ENCODE assay signal across 1 cellular context in the genomic region with DNA sequence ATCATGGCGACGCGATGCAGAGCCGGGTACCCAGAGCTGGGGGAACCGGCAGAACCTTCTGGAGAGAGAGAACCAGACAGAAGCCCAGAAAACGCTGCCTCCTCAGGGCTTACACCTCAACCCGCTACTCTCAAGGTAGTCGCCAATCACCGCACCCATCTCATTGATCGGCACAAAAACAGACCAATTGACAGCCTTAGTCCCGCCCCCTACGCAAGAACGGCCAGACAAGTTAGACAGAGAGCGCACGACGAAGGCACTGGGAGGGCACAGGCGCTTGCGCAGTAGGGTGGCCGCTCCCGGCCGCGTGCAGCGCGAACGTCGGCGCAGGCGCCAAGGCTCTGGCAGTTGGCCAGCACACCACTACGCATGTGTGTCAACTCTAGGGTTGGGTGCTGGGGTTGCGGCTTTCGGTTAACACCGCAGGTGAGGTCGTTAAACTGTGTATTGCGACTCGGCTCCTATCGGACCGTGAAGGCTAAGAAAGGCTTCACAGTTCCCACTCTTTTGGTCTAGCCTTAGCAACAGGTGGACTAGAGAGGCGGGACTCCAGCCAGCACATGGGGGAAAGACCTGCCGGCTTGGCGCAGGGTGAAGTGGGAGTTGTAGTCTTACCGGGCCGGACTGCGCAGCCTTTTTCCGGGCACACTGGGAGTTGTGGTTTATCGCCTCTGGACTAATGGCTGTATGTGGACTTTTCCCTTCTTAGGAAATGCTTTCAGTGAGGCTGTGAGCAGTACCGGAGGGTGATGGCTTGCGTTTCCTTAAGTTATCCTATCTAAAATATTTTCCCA.
A peak's percentile ranks its signal among the peaks of the same experiment; 100 is the strongest.
TF ChIP-seq lines count a peak whose summit lies in the region.

A gene (minus strand): TSS at position 113 of the 794 bp plus-strand sequence. CDS start 108 bp downstream, at position 5.
A gene (plus strand): TSS at position 347 of the 794 bp plus-strand sequence. CDS start 1,232 bp downstream, outside the sequence.

TF ChIP-seq in HepG2, 621 proteins besides CTCF, POLR2A, EP300 and RAD21 (continued from another document and continues in another):
- TF ChIP-seq, protein P1, sequence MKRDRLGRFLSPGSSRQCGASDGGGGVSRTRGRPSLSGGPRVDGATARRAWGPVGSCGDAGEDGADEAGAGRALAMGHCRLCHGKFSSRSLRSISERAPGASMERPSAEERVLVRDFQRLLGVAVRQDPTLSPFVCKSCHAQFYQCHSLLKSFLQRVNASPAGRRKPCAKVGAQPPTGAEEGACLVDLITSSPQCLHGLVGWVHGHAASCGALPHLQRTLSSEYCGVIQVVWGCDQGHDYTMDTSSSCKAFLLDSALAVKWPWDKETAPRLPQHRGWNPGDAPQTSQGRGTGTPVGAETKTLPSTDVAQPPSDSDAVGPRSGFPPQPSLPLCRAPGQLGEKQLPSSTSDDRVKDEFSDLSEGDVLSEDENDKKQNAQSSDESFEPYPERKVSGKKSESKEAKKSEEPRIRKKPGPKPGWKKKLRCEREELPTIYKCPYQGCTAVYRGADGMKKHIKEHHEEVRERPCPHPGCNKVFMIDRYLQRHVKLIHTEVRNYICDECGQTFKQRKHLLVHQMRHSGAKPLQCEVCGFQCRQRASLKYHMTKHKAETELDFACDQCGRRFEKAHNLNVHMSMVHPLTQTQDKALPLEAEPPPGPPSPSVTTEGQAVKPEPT (CRISPR knock-in tag; IDR thresholded peaks at IDR 0.05; ENCODE audit: low read depth), result 0 out of 2 replicates have a peak, but pooled peaks have one; percentile 50
- TF ChIP-seq PHF20 (CRISPR knock-in tag; IDR thresholded peaks at IDR 0.05) (peak; percentile 69), MIER3 (CRISPR knock-in tag; IDR thresholded peaks at IDR 0.05; ENCODE audit: borderline replicate concordance) (peak; percentile 7; the same call in 1 of the 2 replicates), POLR2G (IDR thresholded peaks at IDR 0.05; ENCODE audit: low read depth, low read length) (peak; percentile 82), NR1H2 (CRISPR knock-in tag; IDR thresholded peaks at IDR 0.05; ENCODE audit: borderline replicate concordance, low read depth) (no peak), ZNF546 (CRISPR knock-in tag; conservative IDR thresholded peaks at IDR 0.05) (0 out of 2 replicates have a peak, but pooled peaks have one; percentile 46), ZNF570 (CRISPR knock-in tag; IDR thresholded peaks at IDR 0.05; ENCODE audit: borderline replicate concordance) (no peak), MXI1 (IDR thresholded peaks at IDR 0.05; ENCODE audit: borderline replicate concordance, low read depth, low read length) (peak; percentile 89; the same call in 2 of the 3 replicates), SP1 (IDR thresholded peaks at IDR 0.05) (no peak), SP1 (CRISPR knock-in tag; IDR thresholded peaks at IDR 0.05) (peak; percentile 66; the same call in 1 of the 2 replicates), NFKB2 (CRISPR knock-in tag; IDR thresholded peaks at IDR 0.05; ENCODE audit: borderline replicate concordance) (no peak), ATM (IDR thresholded peaks at IDR 0.05; ENCODE audit: borderline replicate concordance) (no peak), MED1 (CRISPR knock-in tag; IDR thresholded peaks at IDR 0.05) (no peak), RCOR2 (CRISPR knock-in tag; IDR thresholded peaks at IDR 0.05) (no peak; the same call in 1 of the 2 replicates), HES4 (CRISPR knock-in tag; IDR thresholded peaks at IDR 0.05; ENCODE audit: borderline replicate concordance) (peak; percentile 63; the same call in 1 of the 2 replicates), KLF11 (CRISPR knock-in tag; IDR thresholded peaks at IDR 0.05) (no peak), SALL1 (CRISPR knock-in tag; IDR thresholded peaks at IDR 0.05) (peak; percentile 56), ZNF549 (CRISPR knock-in tag; IDR thresholded peaks at IDR 0.05) (no peak), POLR2AphosphoS5 (IDR thresholded peaks at IDR 0.05; ENCODE audit: low read depth, low read length) (peak; percentile 91), ZFP41 (CRISPR knock-in tag; IDR thresholded peaks at IDR 0.05; ENCODE audit: borderline replicate concordance) (no peak), ETV6 (CRISPR knock-in tag; conservative IDR thresholded peaks at IDR 0.05) (no peak), RARA (CRISPR knock-in tag; IDR thresholded peaks at IDR 0.05) (no peak), TBX2 (CRISPR knock-in tag; IDR thresholded peaks at IDR 0.05; ENCODE audit: borderline replicate concordance) (peak; percentile 75), FOXA1 (IDR thresholded peaks at IDR 0.05) (no peak), FOXA1 (CRISPR knock-in tag; IDR thresholded peaks at IDR 0.05) (no peak), ESRRA (CRISPR knock-in tag; IDR thresholded peaks at IDR 0.05; ENCODE audit: low read depth) (no peak), EZH2 (conservative IDR thresholded peaks at IDR 0.05; ENCODE audit: low read depth, low read length) (no peak), NFE2 (CRISPR knock-in tag; IDR thresholded peaks at IDR 0.05) (no peak), CBX2 (IDR thresholded peaks at IDR 0.05; ENCODE audit: low read depth, low read length) (no peak), CBX2 (CRISPR knock-in tag; IDR thresholded peaks at IDR 0.05; ENCODE audit: low read depth) (no peak), ZNF160 (CRISPR knock-in tag; IDR thresholded peaks at IDR 0.05) (peak; percentile 7; the same call in 1 of the 2 replicates), ZNF468 (CRISPR knock-in tag; IDR thresholded peaks at IDR 0.05) (no peak), ELF3 (CRISPR knock-in tag; IDR thresholded peaks at IDR 0.05) (peak; percentile 28; the same call in 1 of the 2 replicates), ZBTB21 (CRISPR knock-in tag; IDR thresholded peaks at IDR 0.05) (no peak), ZNF367 (CRISPR knock-in tag; IDR thresholded peaks at IDR 0.05; ENCODE audit: borderline replicate concordance) (no peak), ZNF878 (CRISPR knock-in tag; IDR thresholded peaks at IDR 0.05) (no peak), ZNF768 (CRISPR knock-in tag; IDR thresholded peaks at IDR 0.05) (no peak), ZBTB20 (CRISPR knock-in tag; IDR thresholded peaks at IDR 0.05; ENCODE audit: borderline replicate concordance, low read depth) (peak; percentile 71; the same call in 1 of the 2 replicates), GLI4 (CRISPR knock-in tag; IDR thresholded peaks at IDR 0.05; ENCODE audit: borderline replicate concordance) (no peak), NR2F2 (IDR thresholded peaks at IDR 0.05; ENCODE audit: borderline replicate concordance, low read depth) (no peak), HOXA9 (CRISPR knock-in tag; IDR thresholded peaks at IDR 0.05; ENCODE audit: borderline replicate concordance) (no peak), ZNF724P (CRISPR knock-in tag; IDR thresholded peaks at IDR 0.05; ENCODE audit: borderline replicate concordance) (no peak)
- TF ChIP-seq, protein P2, sequence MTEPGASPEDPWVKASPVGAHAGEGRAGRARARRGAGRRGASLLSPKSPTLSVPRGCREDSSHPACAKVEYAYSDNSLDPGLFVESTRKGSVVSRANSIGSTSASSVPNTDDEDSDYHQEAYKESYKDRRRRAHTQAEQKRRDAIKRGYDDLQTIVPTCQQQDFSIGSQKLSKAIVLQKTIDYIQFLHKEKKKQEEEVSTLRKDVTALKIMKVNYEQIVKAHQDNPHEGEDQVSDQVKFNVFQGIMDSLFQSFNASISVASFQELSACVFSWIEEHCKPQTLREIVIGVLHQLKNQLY (CRISPR knock-in tag; IDR thresholded peaks at IDR 0.05), result no peak; the same call in 1 of the 2 replicates
- TF ChIP-seq, protein P3, sequence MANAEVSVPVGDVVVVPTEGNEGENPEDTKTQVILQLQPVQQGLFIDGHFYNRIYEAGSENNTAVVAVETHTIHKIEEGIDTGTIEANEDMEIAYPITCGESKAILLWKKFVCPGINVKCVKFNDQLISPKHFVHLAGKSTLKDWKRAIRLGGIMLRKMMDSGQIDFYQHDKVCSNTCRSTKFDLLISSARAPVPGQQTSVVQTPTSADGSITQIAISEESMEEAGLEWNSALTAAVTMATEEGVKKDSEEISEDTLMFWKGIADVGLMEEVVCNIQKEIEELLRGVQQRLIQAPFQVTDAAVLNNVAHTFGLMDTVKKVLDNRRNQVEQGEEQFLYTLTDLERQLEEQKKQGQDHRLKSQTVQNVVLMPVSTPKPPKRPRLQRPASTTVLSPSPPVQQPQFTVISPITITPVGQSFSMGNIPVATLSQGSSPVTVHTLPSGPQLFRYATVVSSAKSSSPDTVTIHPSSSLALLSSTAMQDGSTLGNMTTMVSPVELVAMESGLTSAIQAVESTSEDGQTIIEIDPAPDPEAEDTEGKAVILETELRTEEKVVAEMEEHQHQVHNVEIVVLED (CRISPR knock-in tag; IDR thresholded peaks at IDR 0.05; ENCODE audit: borderline replicate concordance), result peak; percentile 97
- TF ChIP-seq, protein P4, sequence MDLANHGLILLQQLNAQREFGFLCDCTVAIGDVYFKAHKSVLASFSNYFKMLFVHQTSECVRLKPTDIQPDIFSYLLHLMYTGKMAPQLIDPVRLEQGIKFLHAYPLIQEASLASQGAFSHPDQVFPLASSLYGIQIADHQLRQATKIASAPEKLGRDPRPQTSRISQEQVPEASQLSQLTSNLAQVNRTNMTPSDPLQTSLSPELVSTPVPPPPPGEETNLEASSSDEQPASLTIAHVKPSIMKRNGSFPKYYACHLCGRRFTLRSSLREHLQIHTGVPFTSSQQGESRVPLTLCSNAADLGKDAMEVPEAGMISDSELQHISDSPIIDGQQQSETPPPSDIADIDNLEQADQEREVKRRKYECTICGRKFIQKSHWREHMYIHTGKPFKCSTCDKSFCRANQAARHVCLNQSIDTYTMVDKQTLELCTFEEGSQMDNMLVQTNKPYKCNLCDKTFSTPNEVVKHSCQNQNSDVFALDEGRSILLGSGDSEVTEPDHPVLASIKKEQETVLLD (CRISPR knock-in tag; IDR thresholded peaks at IDR 0.05; ENCODE audit: low read depth), result no peak
- TF ChIP-seq, protein P5, sequence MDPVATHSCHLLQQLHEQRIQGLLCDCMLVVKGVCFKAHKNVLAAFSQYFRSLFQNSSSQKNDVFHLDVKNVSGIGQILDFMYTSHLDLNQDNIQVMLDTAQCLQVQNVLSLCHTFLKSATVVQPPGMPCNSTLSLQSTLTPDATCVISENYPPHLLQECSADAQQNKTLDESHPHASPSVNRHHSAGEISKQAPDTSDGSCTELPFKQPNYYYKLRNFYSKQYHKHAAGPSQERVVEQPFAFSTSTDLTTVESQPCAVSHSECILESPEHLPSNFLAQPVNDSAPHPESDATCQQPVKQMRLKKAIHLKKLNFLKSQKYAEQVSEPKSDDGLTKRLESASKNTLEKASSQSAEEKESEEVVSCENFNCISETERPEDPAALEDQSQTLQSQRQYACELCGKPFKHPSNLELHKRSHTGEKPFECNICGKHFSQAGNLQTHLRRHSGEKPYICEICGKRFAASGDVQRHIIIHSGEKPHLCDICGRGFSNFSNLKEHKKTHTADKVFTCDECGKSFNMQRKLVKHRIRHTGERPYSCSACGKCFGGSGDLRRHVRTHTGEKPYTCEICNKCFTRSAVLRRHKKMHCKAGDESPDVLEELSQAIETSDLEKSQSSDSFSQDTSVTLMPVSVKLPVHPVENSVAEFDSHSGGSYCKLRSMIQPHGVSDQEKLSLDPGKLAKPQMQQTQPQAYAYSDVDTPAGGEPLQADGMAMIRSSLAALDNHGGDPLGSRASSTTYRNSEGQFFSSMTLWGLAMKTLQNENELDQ (CRISPR knock-in tag; IDR thresholded peaks at IDR 0.05; ENCODE audit: borderline replicate concordance), result no peak
- TF ChIP-seq, protein P6, sequence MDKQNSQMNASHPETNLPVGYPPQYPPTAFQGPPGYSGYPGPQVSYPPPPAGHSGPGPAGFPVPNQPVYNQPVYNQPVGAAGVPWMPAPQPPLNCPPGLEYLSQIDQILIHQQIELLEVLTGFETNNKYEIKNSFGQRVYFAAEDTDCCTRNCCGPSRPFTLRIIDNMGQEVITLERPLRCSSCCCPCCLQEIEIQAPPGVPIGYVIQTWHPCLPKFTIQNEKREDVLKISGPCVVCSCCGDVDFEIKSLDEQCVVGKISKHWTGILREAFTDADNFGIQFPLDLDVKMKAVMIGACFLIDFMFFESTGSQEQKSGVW (CRISPR knock-in tag; IDR thresholded peaks at IDR 0.05; ENCODE audit: borderline replicate concordance), result no peak
- TF ChIP-seq, protein P7, sequence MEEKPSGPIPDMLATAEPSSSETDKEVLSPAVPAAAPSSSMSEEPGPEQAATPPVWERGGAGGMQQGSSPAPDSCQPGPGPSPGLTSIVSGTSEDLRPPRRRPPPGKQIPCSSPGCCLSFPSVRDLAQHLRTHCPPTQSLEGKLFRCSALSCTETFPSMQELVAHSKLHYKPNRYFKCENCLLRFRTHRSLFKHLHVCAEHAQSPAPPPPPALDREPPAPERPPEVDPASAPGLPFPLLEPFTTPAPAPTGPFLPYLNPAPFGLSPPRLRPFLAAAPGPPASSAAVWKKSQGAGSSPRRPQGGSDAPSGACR (CRISPR knock-in tag; IDR thresholded peaks at IDR 0.05), result 0 out of 2 replicates have a peak, but pooled peaks have one; percentile 29
- TF ChIP-seq, protein P8, sequence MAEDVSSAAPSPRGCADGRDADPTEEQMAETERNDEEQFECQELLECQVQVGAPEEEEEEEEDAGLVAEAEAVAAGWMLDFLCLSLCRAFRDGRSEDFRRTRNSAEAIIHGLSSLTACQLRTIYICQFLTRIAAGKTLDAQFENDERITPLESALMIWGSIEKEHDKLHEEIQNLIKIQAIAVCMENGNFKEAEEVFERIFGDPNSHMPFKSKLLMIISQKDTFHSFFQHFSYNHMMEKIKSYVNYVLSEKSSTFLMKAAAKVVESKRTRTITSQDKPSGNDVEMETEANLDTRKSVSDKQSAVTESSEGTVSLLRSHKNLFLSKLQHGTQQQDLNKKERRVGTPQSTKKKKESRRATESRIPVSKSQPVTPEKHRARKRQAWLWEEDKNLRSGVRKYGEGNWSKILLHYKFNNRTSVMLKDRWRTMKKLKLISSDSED (CRISPR knock-in tag; IDR thresholded peaks at IDR 0.05), result no peak
- TF ChIP-seq, protein P9, sequence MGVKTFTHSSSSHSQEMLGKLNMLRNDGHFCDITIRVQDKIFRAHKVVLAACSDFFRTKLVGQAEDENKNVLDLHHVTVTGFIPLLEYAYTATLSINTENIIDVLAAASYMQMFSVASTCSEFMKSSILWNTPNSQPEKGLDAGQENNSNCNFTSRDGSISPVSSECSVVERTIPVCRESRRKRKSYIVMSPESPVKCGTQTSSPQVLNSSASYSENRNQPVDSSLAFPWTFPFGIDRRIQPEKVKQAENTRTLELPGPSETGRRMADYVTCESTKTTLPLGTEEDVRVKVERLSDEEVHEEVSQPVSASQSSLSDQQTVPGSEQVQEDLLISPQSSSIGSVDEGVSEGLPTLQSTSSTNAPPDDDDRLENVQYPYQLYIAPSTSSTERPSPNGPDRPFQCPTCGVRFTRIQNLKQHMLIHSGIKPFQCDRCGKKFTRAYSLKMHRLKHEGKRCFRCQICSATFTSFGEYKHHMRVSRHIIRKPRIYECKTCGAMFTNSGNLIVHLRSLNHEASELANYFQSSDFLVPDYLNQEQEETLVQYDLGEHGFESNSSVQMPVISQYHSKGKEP (CRISPR knock-in tag; IDR thresholded peaks at IDR 0.05), result no peak
- TF ChIP-seq, protein P10, sequence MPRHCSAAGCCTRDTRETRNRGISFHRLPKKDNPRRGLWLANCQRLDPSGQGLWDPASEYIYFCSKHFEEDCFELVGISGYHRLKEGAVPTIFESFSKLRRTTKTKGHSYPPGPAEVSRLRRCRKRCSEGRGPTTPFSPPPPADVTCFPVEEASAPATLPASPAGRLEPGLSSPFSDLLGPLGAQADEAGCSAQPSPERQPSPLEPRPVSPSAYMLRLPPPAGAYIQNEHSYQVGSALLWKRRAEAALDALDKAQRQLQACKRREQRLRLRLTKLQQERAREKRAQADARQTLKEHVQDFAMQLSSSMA (CRISPR knock-in tag; IDR thresholded peaks at IDR 0.05), result no peak
- TF ChIP-seq, protein P11, sequence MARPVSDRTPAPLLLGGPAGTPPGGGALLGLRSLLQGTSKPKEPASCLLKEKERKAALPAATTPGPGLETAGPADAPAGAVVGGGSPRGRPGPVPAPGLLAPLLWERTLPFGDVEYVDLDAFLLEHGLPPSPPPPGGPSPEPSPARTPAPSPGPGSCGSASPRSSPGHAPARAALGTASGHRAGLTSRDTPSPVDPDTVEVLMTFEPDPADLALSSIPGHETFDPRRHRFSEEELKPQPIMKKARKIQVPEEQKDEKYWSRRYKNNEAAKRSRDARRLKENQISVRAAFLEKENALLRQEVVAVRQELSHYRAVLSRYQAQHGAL (CRISPR knock-in tag; IDR thresholded peaks at IDR 0.05; ENCODE audit: not compliant biosample characterization), result no peak
